Comparison of ENCODE assay signal across 12 cellular contexts in the genomic region with DNA sequence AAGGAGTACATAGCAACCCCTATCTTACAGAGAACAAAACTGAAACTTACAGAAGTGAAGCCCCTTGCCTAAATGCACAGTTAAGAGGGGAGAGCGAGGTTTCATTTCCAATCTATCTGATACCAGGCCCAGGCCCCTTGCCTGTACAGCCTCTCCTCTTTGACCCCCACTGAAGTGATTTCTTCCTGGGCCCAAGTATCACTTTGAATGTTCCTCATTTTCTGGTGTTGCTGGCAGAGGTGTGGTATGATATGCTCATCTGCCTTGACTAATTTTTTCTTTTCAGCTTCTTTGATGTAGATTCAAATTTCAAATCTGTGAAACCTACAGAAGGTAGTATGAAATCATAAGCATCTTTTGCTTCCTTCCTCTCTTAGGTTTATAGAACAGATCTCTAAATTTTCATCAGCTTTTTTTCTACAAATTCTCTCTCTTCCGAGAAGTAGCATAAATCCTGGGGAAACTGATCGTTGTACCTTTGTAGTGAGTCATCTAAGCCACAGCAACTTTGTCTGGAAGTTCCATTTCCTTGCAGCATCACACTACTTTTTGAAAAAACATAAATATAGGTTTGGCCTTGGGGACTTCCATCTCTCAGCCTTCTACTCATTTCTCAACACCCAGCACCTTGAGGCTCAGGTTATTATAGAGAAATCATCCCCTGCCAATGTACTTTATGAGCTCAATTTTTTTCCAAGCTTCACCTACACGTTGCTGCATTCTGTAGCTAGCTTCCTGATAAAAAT.
A peak's percentile ranks its signal among the peaks of the same experiment; 100 is the strongest.
DNase-seq lines count a peak whose midpoint lies in the region; ATAC-seq, FAIRE-seq and TF ChIP-seq lines count a peak whose summit lies in the region.
"Had no signal": no experiment of that assay in that cellular context is flagged by ENCODE, and none has a peak within 500 bp of the region (broad histone marks: within the 10 kb centered on the region; RNA-seq: fewer than 3 reads in every experiment).

No MANE protein-coding gene starts in this region.

- H2BK20ac ChIP-seq in H1 (ENCODE audit: low read length) = no peak overlapping the region

- H3K27ac ChIP-seq in H1 (ENCODE audit: low read depth, low read length) = no peak overlapping the region
- no peak overlapping the region for H3K27ac ChIP-seq in uterus
- H3K27ac ChIP-seq: tibial nerve had no signal

- TF ChIP-seq EP300 in H1 (IDR thresholded peaks at IDR 0.05; ENCODE audit: borderline replicate concordance in 1 of 2, low read depth in 2 of 2, low read length in 2 of 2) = no peak

- peak; percentile 73 for ATAC-seq in GM18502 (IDR thresholded peaks at IDR 0.05; ENCODE audit: poor library complexity, unreplicated experiment)
- ATAC-seq in GM21529 (IDR thresholded peaks at IDR 0.05; ENCODE audit: unreplicated experiment) = peak; percentile 71
- peak; percentile 81 for ATAC-seq in HG03565 (IDR thresholded peaks at IDR 0.05; ENCODE audit: unreplicated experiment)

- no peak overlapping the region for H4K91ac ChIP-seq in H1 (replicated peaks; ENCODE audit: insufficient read length, low read length)

- H3K9me3 ChIP-seq in H1 (ENCODE audit: insufficient read depth in 2 of 2, low read depth in 1 of 2, low read length in 1 of 2) = no peaks in the 10 kb centered on the region
- H3K9me3 ChIP-seq in uterus = no peaks in the 10 kb centered on the region
- H3K9me3 ChIP-seq: tibial nerve had no signal

- no peak overlapping the region for H3K9ac ChIP-seq in H1 (replicated peaks in 1 of 4; ENCODE audit: extremely low read depth in 1 of 4, low read depth in 3 of 4, low read length in 3 of 4)

- peak overlapping the region; percentile 62; the same call in 1 of the 2 replicates for H2AFZ ChIP-seq in H1 (ENCODE audit: low read length)

- FAIRE-seq in H1 (lab: Jason Lieb, UNC) (no peak), urothelium cell line (lab: Jason Lieb, UNC) (no peak)
- FAIRE-seq: colon had no signal

- H3K4me3 ChIP-seq in H1 (ENCODE audit: extremely low read depth in 1 of 4, insufficient read depth in 2 of 4, low read depth in 3 of 4, low read length in 4 of 4) = no peak overlapping the region
- no peak overlapping the region for H3K4me3 ChIP-seq in uterus
- H3K4me3 ChIP-seq: tibial nerve had no signal

- no peaks in the 10 kb centered on the region for H3K79me1 ChIP-seq in H1 (ENCODE audit: low read depth, low read length)

- no peak overlapping the region for H4K5ac ChIP-seq in H1 (ENCODE audit: insufficient read length, low read depth, low read length)

- H3K56ac ChIP-seq in H1 (replicated peaks; ENCODE audit: insufficient read length, low read depth, low read length) = no peak overlapping the region

- H2BK12ac ChIP-seq in H1 (ENCODE audit: low read depth, low read length) = no peak overlapping the region

- no peak overlapping the region for H2BK15ac ChIP-seq in H1 (ENCODE audit: low read length)

- H2BK120ac ChIP-seq in H1 (replicated peaks; ENCODE audit: low read depth, low read length) = no peak overlapping the region

- H2BK5ac ChIP-seq in H1 (ENCODE audit: low read depth, low read length) = no peak overlapping the region

- no peak overlapping the region for H3K18ac ChIP-seq in H1 (ENCODE audit: extremely low read depth, low read length)

- CTCF ChIA-PET in H1 (lab: Charles Lee; ENCODE audit: partially characterized antibody) = interaction anchor here (1.2 to 1.4 kb wide), 2 partner anchors 12 to 458 kb away, joined by 3 to 6 read pairs; no protein-coding TSS in a partner anchor

- no peaks in the 10 kb centered on the region for H3K23me2 ChIP-seq in H1 (ENCODE audit: low read depth, low read length)

- H4K8ac ChIP-seq in H1 (ENCODE audit: extremely low read depth, insufficient read depth, low read length) = no peak overlapping the region

- no peaks in the 10 kb centered on the region for H4K20me1 ChIP-seq in H1 (replicated peaks in 1 of 2; ENCODE audit: control insufficient read depth in 1 of 2, insufficient read depth in 2 of 2, low read length in 2 of 2)

- H3K4me1 ChIP-seq in H1 (replicated peaks in 1 of 4; ENCODE audit: control insufficient read depth in 3 of 4, insufficient read depth in 4 of 4, low read length in 3 of 4) (no peaks in the 10 kb centered on the region), uterus (no peaks in the 10 kb centered on the region)
- H3K4me1 ChIP-seq: tibial nerve had no signal

- no peak overlapping the region for H3K4ac ChIP-seq in H1 (replicated peaks; ENCODE audit: insufficient read length, low read depth, low read length)

- H3K14ac ChIP-seq in H1 (ENCODE audit: insufficient read length) = no peak overlapping the region

- WGBS in H1 (ENCODE audit: extremely low coverage in 1 of 2, insufficient coverage in 1 of 2, insufficient read length in 1 of 2, insufficient replicate concordance in 2 of 2, low coverage in 1 of 2, low lambda C conversion rate in 2 of 2, missing lambda C conversion rate in 1 of 2), 2 experiments = 92% methylated on average over 4 of the region's 4 CpGs; no CpG with 5 or more reads in 1 of the 2 experiments

- intact Hi-C loops in uterus (cut with DNase I; ENCODE audit: low total_unique reads) = no loop called here

- H3K27me3 ChIP-seq in H1 (replicated peaks in 1 of 4; ENCODE audit: control insufficient read depth in 3 of 4, extremely low read depth in 1 of 4, insufficient read depth in 3 of 4, low read length in 3 of 4) (no peaks in the 10 kb centered on the region), uterus (no peaks in the 10 kb centered on the region)
- H3K27me3 ChIP-seq: tibial nerve had no signal

- TF ChIP-seq POLR2A in H1 (IDR thresholded peaks at IDR 0.05; ENCODE audit: control extremely low read depth in 1 of 2, low read depth in 2 of 2, low read length in 2 of 2) (no peak), uterus (IDR thresholded peaks at IDR 0.05) (no peak)

- H3K36me3 ChIP-seq in H1 (ENCODE audit: control insufficient read depth in 2 of 4, insufficient read depth in 4 of 4, low read length in 3 of 4) = no peaks in the 10 kb centered on the region
- H3K36me3 ChIP-seq in uterus = no peaks in the 10 kb centered on the region
- H3K36me3 ChIP-seq: tibial nerve had no signal

- no peak overlapping the region for H3K4me2 ChIP-seq in H1 (ENCODE audit: insufficient read depth in 1 of 2, low read depth in 2 of 2, low read length in 2 of 2)

- no peak overlapping the region for H3K23ac ChIP-seq in H1 (ENCODE audit: insufficient read length)

- TF ChIP-seq RAD21 in H1 (IDR thresholded peaks at IDR 0.05 in 1 of 2, conservative IDR thresholded peaks at IDR 0.05 in 1 of 2; ENCODE audit: low read depth in 2 of 2, low read length in 2 of 2) = no peak

- POLR2A ChIA-PET in H1 (lab: Charles Lee; ENCODE audit: partially characterized antibody) = no interaction called here

- no peaks in the 10 kb centered on the region for H3K79me2 ChIP-seq in H1 (ENCODE audit: control insufficient read depth in 1 of 2, insufficient read depth in 2 of 2, low read length in 2 of 2)

- DNase-seq in H1 (ENCODE audit: low read depth in 1 of 2, low spot score in 2 of 2) (no peak), urothelium cell line (ENCODE audit: low spot score) (no peak), NCI-H2029 treated with DMSO at 0.1 percent for 48 hours (lab: John Stamatoyannopoulos, UW) (no peak), NCI-H1105 treated with DMSO at 0.1 percent for 48 hours (lab: John Stamatoyannopoulos, UW) (no peak), uterus (no peak)
- DNase-seq: DMS 273 treated with DMSO at 0.1 percent for 48 hours, NCI-H187 treated with DMSO at 0.1 percent for 48 hours had no signal

- no peak for TF ChIP-seq CTCF in H1 (IDR thresholded peaks at IDR 0.05; ENCODE audit: control extremely low read depth in 1 of 3, insufficient read depth in 1 of 3, low read depth in 1 of 3, low read length in 3 of 3)
- TF ChIP-seq CTCF in uterus (IDR thresholded peaks at IDR 0.05) = no peak

- no peak overlapping the region for H2AK5ac ChIP-seq in H1 (ENCODE audit: low read depth, low read length)

TF ChIP-seq in H1, 55 proteins besides CTCF, POLR2A, EP300 and RAD21:
- no peak for TF ChIP-seq SP4 (IDR thresholded peaks at IDR 0.05; ENCODE audit: low read length)
- no peak for TF ChIP-seq MAX (IDR thresholded peaks at IDR 0.05)
- TF ChIP-seq EGR1 (IDR thresholded peaks at IDR 0.05; ENCODE audit: borderline replicate concordance, low read depth, low read length) = no peak
- no peak for TF ChIP-seq JUND (IDR thresholded peaks at IDR 0.05; ENCODE audit: low read length)
- no peak for TF ChIP-seq HDAC2 (IDR thresholded peaks at IDR 0.05; ENCODE audit: borderline replicate concordance in 1 of 2, low read depth in 2 of 2, low read length in 2 of 2)
- no peak for TF ChIP-seq GABPA (IDR thresholded peaks at IDR 0.05; ENCODE audit: borderline replicate concordance, insufficient read depth, low read length)
- TF ChIP-seq SIRT6 (IDR thresholded peaks at IDR 0.05; ENCODE audit: low read length) = no peak
- no peak for TF ChIP-seq PHF8 (conservative IDR thresholded peaks at IDR 0.05; ENCODE audit: low read depth, low read length)
- TF ChIP-seq CREB1 (IDR thresholded peaks at IDR 0.05) = no peak
- TF ChIP-seq TCF12 (IDR thresholded peaks at IDR 0.05; ENCODE audit: low read depth, low read length) = no peak
- no peak for TF ChIP-seq CBX8 (IDR thresholded peaks at IDR 0.05; ENCODE audit: borderline replicate concordance, low read depth, low read length)
- TF ChIP-seq HDAC6 (IDR thresholded peaks at IDR 0.05; ENCODE audit: low read depth, low read length) = no peak
- no peak for TF ChIP-seq BCL11A (IDR thresholded peaks at IDR 0.05; ENCODE audit: low read depth in 2 of 2, low read length in 2 of 2)
- no peak for TF ChIP-seq JUN (IDR thresholded peaks at IDR 0.05; ENCODE audit: low read depth, low read length)
- no peak for TF ChIP-seq POLR2AphosphoS5 (IDR thresholded peaks at IDR 0.05; ENCODE audit: low read depth, low read length)
- no peak for TF ChIP-seq SP1 (IDR thresholded peaks at IDR 0.05; ENCODE audit: low read depth, low read length)
- no peak for TF ChIP-seq TBP (IDR thresholded peaks at IDR 0.05; ENCODE audit: low read depth, low read length)
- TF ChIP-seq FOSL1 (IDR thresholded peaks at IDR 0.05; ENCODE audit: insufficient read depth, low read depth, low read length) = no peak
- TF ChIP-seq YY1 (IDR thresholded peaks at IDR 0.05; ENCODE audit: low read depth, low read length) = no peak
- no peak for TF ChIP-seq RBBP5 (IDR thresholded peaks at IDR 0.05; ENCODE audit: borderline replicate concordance, low read depth, low read length)
TF ChIP-seq in H1: peak in this region for 0.
